8 cellular contexts compared by ENCODE assay signal in the genomic region with DNA sequence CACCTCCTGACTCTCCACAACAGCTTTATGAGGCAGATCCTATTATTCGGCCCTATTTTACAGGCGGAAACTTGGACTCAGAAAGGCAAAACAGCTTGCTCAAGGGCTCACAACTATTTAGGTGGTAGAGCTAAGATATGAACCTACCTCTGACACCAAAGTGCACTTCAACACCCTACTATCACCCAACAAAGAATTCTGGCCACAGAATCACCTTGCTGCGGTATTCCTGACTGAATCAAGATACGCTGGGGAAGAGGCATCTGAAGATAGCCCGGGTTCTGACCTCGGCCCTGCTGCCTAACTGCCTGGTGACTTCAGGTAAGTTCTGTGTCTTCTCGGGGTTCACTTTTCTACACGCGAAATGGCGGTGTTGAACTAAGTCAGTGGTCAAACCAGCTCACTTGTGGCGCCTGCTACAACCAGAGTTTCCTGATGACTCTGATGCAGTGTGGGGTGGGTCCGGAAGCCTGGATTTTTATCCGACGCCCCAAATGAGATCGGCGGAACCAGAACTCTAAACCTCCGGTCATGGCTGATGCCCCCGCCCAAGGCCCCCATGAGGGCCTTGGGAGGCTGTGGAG. TPM values are rescaled to one million over a fixed set of nuclear protein-coding genes. Genes with fewer than 3 reads are reported as not detected.
DNase-seq lines count a peak whose midpoint lies in the region; ATAC-seq and TF ChIP-seq lines count a peak whose summit lies in the region.

No MANE protein-coding gene starts in this region.

- peak overlapping the region; percentile 83 to 98 (median 96) for H3K4me2 ChIP-seq in BLaER1 treated with 17β-estradiol and CSF1 and Interleukin-3, amounts not matched to agents 10 nM and 100 nM
- peak overlapping the region; percentile 74 for H3K4me2 ChIP-seq in mesendoderm (ENCODE audit: low read length)

- H3K4me1 Mint-ChIP-seq in HFFc6 (ENCODE audit: low read depth): peaks cover 36% of the 10 kb centered on the region

- peaks cover 15 to 27% (median 19%) of the 10 kb centered on the region in 11 experiments; a peak in 19 of 22 replicates for H4K20me1 ChIP-seq in BLaER1 treated with 17β-estradiol and CSF1 and Interleukin-3, amounts not matched to agents 10 nM and 100 nM

- H3K4me3 Mint-ChIP-seq in HFFc6: peak overlapping the region; percentile 97

- in situ Hi-C loops in astrocyte of the spinal cord (cut with HindIII; ENCODE audit: low sequenced_read_pairs): no loop called here

- no peaks in the 10 kb centered on the region for H3K9me3 ChIP-seq in BLaER1 treated with 17β-estradiol and CSF1 and Interleukin-3, amounts not matched to agents 10 nM and 100 nM (replicated peaks in 1 of 11)

- peak overlapping the region; percentile 2 for H3K18ac ChIP-seq in mesendoderm (ENCODE audit: low read length)

- peak; percentile 25 for DNase-seq in HFFc6
- no peak for DNase-seq in astrocyte of the spinal cord (ENCODE audit: low read depth, low spot score)
- DNase-seq in mesendoderm: no peak
- no peak for DNase-seq in GM20000 (ENCODE audit: low spot score)
- no peak for DNase-seq in NCI-H1092 (lab: John Stamatoyannopoulos, UW)
- no peak for DNase-seq in germinal center (ENCODE audit: low spot score)

- peak overlapping the region; percentile 99 for H3K56ac ChIP-seq in mesendoderm (ENCODE audit: low read length)

- peaks cover 43 to 56% (median 49%) of the 10 kb centered on the region in 10 experiments for H3K4me1 ChIP-seq in BLaER1 treated with 17β-estradiol and CSF1 and Interleukin-3, amounts not matched to agents 10 nM and 100 nM
- H3K4me1 ChIP-seq in mesendoderm (ENCODE audit: control insufficient read depth, low read depth, low read length): peaks cover 7% of the 10 kb centered on the region

- H3K79me2 ChIP-seq in mesendoderm (ENCODE audit: control insufficient read depth, insufficient read depth, low read length): peaks cover 11% of the 10 kb centered on the region

- H3K36me3 ChIP-seq in BLaER1 treated with 17β-estradiol and CSF1 and Interleukin-3, amounts not matched to agents 10 nM and 100 nM: peaks cover 0 to 29% (median 9%) of the 10 kb centered on the region in 11 experiments; a peak in 7 of 22 replicates
- H3K36me3 ChIP-seq in mesendoderm (ENCODE audit: control insufficient read depth, insufficient read depth, low read length): no peaks in the 10 kb centered on the region

- peak overlapping the region; percentile 100 for H3K27ac Mint-ChIP-seq in HFFc6

- no peak for ATAC-seq in HG03139 (IDR thresholded peaks at IDR 0.05; ENCODE audit: unreplicated experiment)

- H3K4ac ChIP-seq in mesendoderm (ENCODE audit: low read depth, low read length): peak overlapping the region; percentile 64

- H3K27me3 ChIP-seq in BLaER1 treated with 17β-estradiol and CSF1 and Interleukin-3, amounts not matched to agents 10 nM and 100 nM: no peaks in the 10 kb centered on the region
- H3K27me3 ChIP-seq in mesendoderm (ENCODE audit: insufficient read depth, low read length, poor library complexity): no peaks in the 10 kb centered on the region

- H3K9me3 Mint-ChIP-seq in HFFc6: no peaks in the 10 kb centered on the region

- no peak overlapping the region for H2BK120ac ChIP-seq in mesendoderm (ENCODE audit: low read depth, low read length)

- peak overlapping the region; percentile 89 to 99 (median 94) for H3K27ac ChIP-seq in BLaER1 treated with 17β-estradiol and CSF1 and Interleukin-3, amounts not matched to agents 10 nM and 100 nM
- H3K27ac ChIP-seq in mesendoderm (ENCODE audit: low read depth, low read length): no peak overlapping the region

- H2AK5ac ChIP-seq in mesendoderm (ENCODE audit: low read length): peak overlapping the region; percentile 33

- H3K79me1 ChIP-seq in mesendoderm (ENCODE audit: low read length): peaks cover 16% of the 10 kb centered on the region

- peak overlapping the region; percentile 89 for H2BK5ac ChIP-seq in mesendoderm (ENCODE audit: low read length)

- H3K27me3 Mint-ChIP-seq in HFFc6 (ENCODE audit: insufficient read depth): no peaks in the 10 kb centered on the region

- no peak overlapping the region for H4K5ac ChIP-seq in mesendoderm (ENCODE audit: low read length)

- no peak for TF ChIP-seq CTCF in HFFc6 (IDR thresholded peaks at IDR 0.05)
- no peak for TF ChIP-seq CTCF in astrocyte of the spinal cord (IDR thresholded peaks at IDR 0.05; ENCODE audit: low read depth, low read length)
- TF ChIP-seq CTCF in GM20000 (IDR thresholded peaks at IDR 0.05; ENCODE audit: extremely low read depth, missing control alignments): no peak

- peak overlapping the region; percentile 75 to 92 (median 84) for H3K4me3 ChIP-seq in BLaER1 treated with 17β-estradiol and CSF1 and Interleukin-3, amounts not matched to agents 10 nM and 100 nM
- H3K4me3 ChIP-seq in astrocyte of the spinal cord (ENCODE audit: low read depth, low read length) (peak overlapping the region; percentile 86), mesendoderm (ENCODE audit: low read length) (peak overlapping the region; percentile 83)

- no peak overlapping the region for H4K8ac ChIP-seq in mesendoderm (ENCODE audit: low read depth, low read length)

- H3K36me3 Mint-ChIP-seq in HFFc6 (ENCODE audit: low read depth): no peaks in the 10 kb centered on the region

- WGBS in mesendoderm (ENCODE audit: extremely low coverage, insufficient coverage, low lambda C conversion rate): no CpG with 5 or more reads among the region's 18 CpGs

- no peak overlapping the region for H2BK15ac ChIP-seq in mesendoderm (replicated peaks; ENCODE audit: low read depth)

- H3K23ac ChIP-seq in mesendoderm (ENCODE audit: low read length): no peak overlapping the region

- peak overlapping the region; percentile 87 to 97 (median 91) for H3K9ac ChIP-seq in BLaER1 treated with 17β-estradiol and CSF1 and Interleukin-3, amounts not matched to agents 10 nM and 100 nM
- H3K9ac ChIP-seq in mesendoderm (ENCODE audit: low read length): peak overlapping the region; percentile 86

RNA-seq across cellular contexts. Expression of gene PEF1, which starts 0.6 kb away (rescaled TPM):
- total RNA-seq in HFFc6 (2021; fragmentation: NEBNext Ultra II Directional; extraction: Animal tissue kit (Norgen Biotek cat#: 25700)): 10 to 100 TPM; 65.8 to 81.3 (median 69.3) TPM
- polyA plus RNA-seq in mesendoderm (2013, experiment 1 of 2): 48.7 TPM
- polyA plus RNA-seq in mesendoderm (2013, experiment 2 of 2): 49.2 TPM

RNA-seq across cellular contexts. Expression of gene HCRTR1, which starts 26.6 kb away (rescaled TPM):
- not detected for total RNA-seq in HFFc6 (2021; fragmentation: NEBNext Ultra II Directional; extraction: Animal tissue kit (Norgen Biotek cat#: 25700))
- 0.04 TPM for polyA plus RNA-seq in mesendoderm (2013, experiment 1 of 2)
- 0.04 TPM for polyA plus RNA-seq in mesendoderm (2013, experiment 2 of 2)

RNA-seq across cellular contexts. Expression of gene COL16A1, which starts 59.7 kb away (rescaled TPM):
- total RNA-seq in HFFc6 (2021; fragmentation: NEBNext Ultra II Directional; extraction: Animal tissue kit (Norgen Biotek cat#: 25700)): 100 to 1,000 TPM in 1 of 6 experiments, 10 to 100 TPM in 5; 74.1 to 100 (median 87.6) TPM
- 3.3 TPM for polyA plus RNA-seq in mesendoderm (2013, experiment 1 of 2)
- polyA plus RNA-seq in mesendoderm (2013, experiment 2 of 2): 3.5 TPM
